In the genomic region with DNA sequence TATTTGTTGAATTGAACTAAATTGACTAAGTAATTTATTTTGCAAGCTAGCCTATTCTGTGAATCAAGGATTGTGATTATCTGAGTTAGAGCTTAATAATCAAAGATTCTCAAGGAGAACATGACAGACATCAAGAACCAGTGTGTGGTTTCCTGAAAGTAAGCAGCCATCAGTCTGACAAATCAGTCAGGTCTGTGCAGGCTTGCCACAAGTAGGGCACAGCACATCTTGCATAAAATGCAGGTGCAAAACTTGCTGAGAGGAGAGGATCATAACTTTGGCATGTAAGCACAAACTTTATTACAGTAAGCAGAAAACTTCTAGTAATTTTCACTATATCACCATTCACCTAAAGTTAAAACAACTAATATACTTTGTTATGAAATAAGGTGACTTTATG, we compare ENCODE assay signal across 16 cellular contexts. TPM values are rescaled to one million over a fixed set of nuclear protein-coding genes. Genes with fewer than 3 reads are reported as not detected.
DNase-seq lines count a peak whose midpoint lies in the region; ATAC-seq, FAIRE-seq and TF ChIP-seq lines count a peak whose summit lies in the region.
"Had no signal": no experiment of that assay in that cellular context is flagged by ENCODE, and none has a peak within 500 bp of the region (broad histone marks: within the 10 kb centered on the region; RNA-seq: fewer than 3 reads in every experiment).

No MANE protein-coding gene starts in this region.

- peak; percentile 57 for DNase-seq in activated CD8-positive, alpha-beta memory T cell treated with anti-CD3 and anti-CD28 coated beads, Interleukin-2, amount 10 ng/mL, durations not matched to agents 7 days and 5 days
- DNase-seq in activated CD8-positive, alpha-beta memory T cell treated with anti-CD3 and anti-CD28 coated beads, Interleukin-2, amount 50 U/mL, for 48 hours, result no peak
- no peak for DNase-seq in GM12891 (ENCODE audit: insufficient read length, low spot score)
- peak; percentile 49 for DNase-seq in T-helper 22 cell (ENCODE audit: low read depth)
- DNase-seq in epithelial cell of prostate (ENCODE audit: low read depth, low spot score), result peak; percentile 66
- DNase-seq in NCI-H2107 treated with DMSO at 0.1 percent for 48 hours (lab: John Stamatoyannopoulos, UW; ENCODE audit: unreplicated experiment), result no peak
- no peak for DNase-seq in HTR-8/SVneo (ENCODE audit: insufficient read length, low spot score)
- DNase-seq: Calu3, H7, NCI-H2081, pancreas, spleen had no signal

- peak; percentile 85 for ATAC-seq in activated CD8-positive, alpha-beta memory T cell treated with anti-CD3 and anti-CD28 coated beads, Interleukin-2, amount 10 ng/mL, durations not matched to agents 7 days and 5 days
- ATAC-seq in GM19463 (IDR thresholded peaks at IDR 0.05; ENCODE audit: unreplicated experiment), result no peak
- ATAC-seq: pancreas had no signal

- H3K27ac Mint-ChIP-seq in activated CD8-positive, alpha-beta memory T cell treated with anti-CD3 and anti-CD28 coated beads, Interleukin-2, amount 10 ng/mL, durations not matched to agents 7 days and 5 days, result no peak overlapping the region

- CTCF ChIA-PET in activated CD8-positive, alpha-beta memory T cell treated with anti-CD3 and anti-CD28 coated beads, Interleukin-2, amount 10 ng/mL, durations not matched to agents 7 days and 5 days (lab: Charles Lee), result no interaction called here

- no peak overlapping the region for H3K4me3 Mint-ChIP-seq in activated CD8-positive, alpha-beta memory T cell treated with anti-CD3 and anti-CD28 coated beads, Interleukin-2, amount 10 ng/mL, durations not matched to agents 7 days and 5 days

- TF ChIP-seq POLR2A in GM12891 (IDR thresholded peaks at IDR 0.05; ENCODE audit: low read depth, low read length), result no peak

- peak overlapping the region; percentile 80 for H3K27ac ChIP-seq in epithelial cell of prostate
- H3K27ac ChIP-seq: pancreas, SJSA1, spleen, thoracic aorta, VCaP had no signal

- H3K27me3 Mint-ChIP-seq in activated CD8-positive, alpha-beta memory T cell treated with anti-CD3 and anti-CD28 coated beads, Interleukin-2, amount 10 ng/mL, durations not matched to agents 7 days and 5 days, result no peaks in the 10 kb centered on the region

- peaks cover 32% of the 10 kb centered on the region for H3K4me1 Mint-ChIP-seq in activated CD8-positive, alpha-beta memory T cell treated with anti-CD3 and anti-CD28 coated beads, Interleukin-2, amount 10 ng/mL, durations not matched to agents 7 days and 5 days

- FAIRE-seq in GM12891 (lab: Jason Lieb, UNC) (peak; percentile 84), HTR-8/SVneo (lab: Jason Lieb, UNC) (no peak)
- FAIRE-seq: pancreas had no signal

- H3K9me3 Mint-ChIP-seq in activated CD8-positive, alpha-beta memory T cell treated with anti-CD3 and anti-CD28 coated beads, Interleukin-2, amount 10 ng/mL, durations not matched to agents 7 days and 5 days (ENCODE audit: low read depth), result no peaks in the 10 kb centered on the region

- peaks cover 7% of the 10 kb centered on the region for H3K36me3 Mint-ChIP-seq in activated CD8-positive, alpha-beta memory T cell treated with anti-CD3 and anti-CD28 coated beads, Interleukin-2, amount 10 ng/mL, durations not matched to agents 7 days and 5 days

TF ChIP-seq in GM12891, 5 proteins besides CTCF, POLR2A, EP300 and RAD21:
- no peak for TF ChIP-seq PAX5 (IDR thresholded peaks at IDR 0.05; ENCODE audit: insufficient read depth, low read length, severe bottlenecking)
- no peak for TF ChIP-seq SPI1 (IDR thresholded peaks at IDR 0.05; ENCODE audit: low read depth, low read length)
- no peak for TF ChIP-seq POLR2AphosphoS5 (IDR thresholded peaks at IDR 0.05; ENCODE audit: low read depth, low read length)
- no peak for TF ChIP-seq POU2F2 (IDR thresholded peaks at IDR 0.05; ENCODE audit: low read depth, low read length)
- no peak for TF ChIP-seq TAF1 (IDR thresholded peaks at IDR 0.05; ENCODE audit: low read depth, low read length)

RNA-seq across cellular contexts. Expression of gene FAM241A, which starts 22.5 kb away (rescaled TPM):
- total RNA-seq in activated CD8-positive, alpha-beta memory T cell treated with anti-CD3 and anti-CD28 coated beads, Interleukin-2, amount 10 ng/mL, durations not matched to agents 7 days and 5 days, result 1 to 10 TPM; 1.4 to 2.3 TPM
- 2.5 TPM for polyA plus RNA-seq in GM12891 (2012; ENCODE audit: low read depth, missing spikeins)

Comparison
In these comparisons a context has a peak if more than half of its experiments do, and no peak if none do; other contexts are left out.
1. DNase-seq: peak in activated CD8-positive, alpha-beta memory T cell treated with anti-CD3 and anti-CD28 coated beads, Interleukin-2, amount 10 ng/mL, durations not matched to agents 7 days and 5 days (single experiment), T-helper 22 cell (single experiment) and epithelial cell of prostate (single experiment); none in activated CD8-positive, alpha-beta memory T cell treated with anti-CD3 and anti-CD28 coated beads, Interleukin-2, amount 50 U/mL, for 48 hours (single experiment), GM12891 (single experiment), NCI-H2107 treated with DMSO at 0.1 percent for 48 hours (single experiment) and HTR-8/SVneo (single experiment).